In the genomic region with DNA sequence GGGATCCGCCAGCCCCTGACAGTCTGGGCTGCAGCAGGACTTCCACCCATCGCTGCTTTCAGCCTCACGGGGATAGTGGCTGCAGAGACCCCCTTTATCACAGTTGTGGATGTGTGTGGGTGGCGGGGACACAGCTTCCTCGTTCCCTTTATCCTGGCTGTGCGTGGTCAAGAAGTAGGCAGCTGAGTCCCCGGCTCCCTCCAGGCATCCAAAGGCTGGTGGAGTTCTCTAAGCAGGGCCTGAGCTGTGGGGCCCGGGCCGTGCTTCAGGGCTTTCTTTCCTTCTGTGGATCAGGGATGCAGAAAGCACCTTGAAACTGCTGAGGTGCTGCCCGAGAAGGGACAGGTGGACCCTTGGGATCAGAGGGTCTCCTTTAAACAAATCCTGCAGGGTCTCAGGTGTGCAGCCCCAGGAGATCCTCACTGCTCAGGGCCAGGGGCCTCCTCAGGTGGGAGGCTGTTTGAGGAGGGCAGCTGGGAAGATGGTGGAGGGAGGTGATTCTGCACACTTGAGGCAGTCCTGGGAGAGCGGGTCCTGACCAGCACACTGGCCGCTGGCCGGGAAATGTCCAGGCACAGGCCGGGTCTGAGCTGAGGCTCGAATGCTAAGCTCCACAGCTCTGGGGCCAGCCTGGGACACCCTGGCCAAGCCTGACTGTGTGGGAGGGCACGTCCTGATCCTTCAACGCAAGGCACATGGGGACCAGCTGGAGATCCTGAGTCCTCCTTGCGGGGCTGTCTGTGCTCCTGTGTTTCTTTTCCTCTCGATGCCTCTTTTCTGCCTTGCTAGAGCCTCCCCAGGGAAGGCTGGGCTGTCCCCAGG, we compare ENCODE assay signal across 27 cellular contexts.
"Had no signal": no experiment of that assay in that cellular context is flagged by ENCODE, and none has a peak within 500 bp of the region (broad histone marks: within the 10 kb centered on the region; RNA-seq: fewer than 3 reads in every experiment).

No MANE protein-coding gene starts in this region.

- H3K9me3 ChIP-seq: esophagus muscularis mucosa, heart right ventricle, left lung, sigmoid colon, upper lobe of left lung had no signal

- H3K27ac ChIP-seq: brain microvascular endothelial cell, esophagus muscularis mucosa, foreskin keratinocyte, heart right ventricle, left lung, neural progenitor cell, sigmoid colon, upper lobe of left lung had no signal

- H3K27me3 ChIP-seq: brain microvascular endothelial cell, foreskin keratinocyte, neural progenitor cell, upper lobe of left lung had no signal

- H3K4me2 ChIP-seq: neural progenitor cell had no signal

- H3K4me1 ChIP-seq: esophagus muscularis mucosa, foreskin keratinocyte, heart right ventricle, left lung, neural progenitor cell, upper lobe of left lung had no signal

- ATAC-seq: activated CD4-positive, alpha-beta T cell treated with anti-CD3 and anti-CD28 coated beads for 36 hours; foreskin keratinocyte; left lung; natural killer cell; stimulated activated memory B cell treated with anti-CD40 and anti-IgM and Interleukin-4, amounts not matched to agents 10 μg/mL and 1 μg/mL and 100 μg/mL, for 72 hours; stimulated activated naive CD8-positive, alpha-beta T cell treated with anti-CD3 and anti-CD28 coated beads, Interleukin-15, amount 100 ng/mL, for 72 hours had no signal

- H3K4me3 ChIP-seq: esophagus muscularis mucosa, heart right ventricle, left lung, neural progenitor cell, sigmoid colon, upper lobe of left lung had no signal

- FAIRE-seq: astrocyte, small intestine had no signal

- DNase-seq: activated B cell treated with CpG ODN at 0.5 μM for 24 hours; activated CD4-positive, alpha-beta T cell treated with anti-CD3 and anti-CD28 coated beads for 36 hours; activated CD4-positive, alpha-beta T cell treated with anti-CD3 and anti-CD28 coated beads, Interleukin-2, amount 50 U/mL, for 4 hours; activated gamma-delta T cell treated with Interleukin-2 at 50 U/mL for 16 hours; activated naive CD4-positive, alpha-beta T cell treated with anti-CD3 and anti-CD28 coated beads, Interleukin-2, amount 50 U/mL, for 16 hours; activated T-cell treated with anti-CD3 and anti-CD28 coated beads, Interleukin-2, amount 50 U/mL, for 1 hour; amniotic stem cell; brain microvascular endothelial cell; central memory CD4-positive, alpha-beta T cell; foreskin keratinocyte; heart right ventricle; mammary epithelial cell; natural killer cell; sigmoid colon; small intestine; stimulated activated CD4-positive, alpha-beta T cell treated with anti-CD3 and anti-CD28 coated beads, Interleukin-1b, Interleukin-23, amount 100 ng/mL, for 48 hours; stimulated activated CD4-positive, alpha-beta T cell treated with anti-CD3 and anti-CD28 coated beads, Interleukin-4, amount 100 ng/mL, for 4 hours; stimulated activated CD8-positive, alpha-beta memory T cell treated with anti-CD3 and anti-CD28 coated beads, Interleukin-4, amount 100 ng/mL, for 48 hours; stimulated activated naive CD8-positive, alpha-beta T cell treated with anti-CD3 and anti-CD28 coated beads, Interleukin-15, amount 100 ng/mL, for 72 hours; substantia nigra; T-helper 1 cell had no signal

- H2AFZ ChIP-seq: neural progenitor cell had no signal

- H3K36me3 ChIP-seq: brain microvascular endothelial cell, esophagus muscularis mucosa, heart right ventricle, left lung, neural progenitor cell, sigmoid colon, upper lobe of left lung had no signal

- H3K9ac ChIP-seq: neural progenitor cell had no signal
